In the genomic region with DNA sequence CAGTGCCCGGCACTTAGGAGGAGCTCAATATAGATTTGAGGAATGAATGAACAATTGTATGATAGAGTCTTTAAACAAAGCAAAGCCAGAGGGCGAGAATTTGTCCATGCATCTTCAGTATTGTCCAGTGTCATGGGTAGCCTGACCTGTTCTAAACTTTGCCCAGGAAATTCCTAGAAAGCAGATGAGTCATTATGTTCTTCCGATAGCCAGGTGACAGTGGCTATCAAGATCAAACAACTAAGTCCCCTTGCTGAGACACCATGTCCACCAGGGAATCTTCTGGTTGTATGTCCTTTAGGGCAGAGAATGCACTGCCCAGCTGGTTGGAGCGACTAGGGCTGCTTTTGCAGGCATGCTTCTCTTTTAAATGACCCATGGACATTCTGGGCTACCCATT, we compare ENCODE assay signal across 16 cellular contexts. TPM values are rescaled to one million over a fixed set of nuclear protein-coding genes. Genes with fewer than 3 reads are reported as not detected.
DNase-seq lines count a peak whose midpoint lies in the region; ATAC-seq and TF ChIP-seq lines count a peak whose summit lies in the region.
"Had no signal": no experiment of that assay in that cellular context is flagged by ENCODE, and none has a peak within 500 bp of the region (broad histone marks: within the 10 kb centered on the region; RNA-seq: fewer than 3 reads in every experiment).

No MANE protein-coding gene starts in this region.

- no peak overlapping the region for H3K27ac ChIP-seq in PC-9
- H3K27ac ChIP-seq in CD8-positive, alpha-beta T cell (ENCODE audit: low read depth, low read length), result no peak overlapping the region
- H3K27ac ChIP-seq: BLaER1 had no signal

- peak overlapping the region; percentile 15; the same call in 1 of the 2 replicates for H3K4me2 ChIP-seq in PC-9
- H3K4me2 ChIP-seq: BLaER1 had no signal

- no peaks in the 10 kb centered on the region for H3K36me3 Mint-ChIP-seq in glutamatergic neuron (ENCODE audit: unreplicated experiment)
- no peaks in the 10 kb centered on the region for H3K36me3 Mint-ChIP-seq in CD8-positive, alpha-beta T cell
- H3K36me3 Mint-ChIP-seq: CD14-positive monocyte; CD4-positive, alpha-beta memory T cell had no signal

- no peak overlapping the region for H3K4me3 ChIP-seq in PC-9
- H3K4me3 ChIP-seq in CD8-positive, alpha-beta T cell (ENCODE audit: low read depth, low read length), result no peak overlapping the region
- H3K4me3 ChIP-seq: BLaER1 had no signal

- BruUV-seq in PC-9 (replicated peaks; lab: Mats Ljungman, UMichigan), result no TSS peak

- peaks cover 12% of the 10 kb centered on the region; the same call in 1 of the 2 replicates for H3K27me3 ChIP-seq in PC-9 (ENCODE audit: insufficient read depth, low read depth)
- H3K27me3 ChIP-seq in CD8-positive, alpha-beta T cell (ENCODE audit: insufficient read depth, low read length), result no peaks in the 10 kb centered on the region
- H3K27me3 ChIP-seq: BLaER1 had no signal

- no peaks in the 10 kb centered on the region for H3K9me3 ChIP-seq in PC-9 (ENCODE audit: insufficient read depth, low read depth)
- H3K9me3 ChIP-seq in CD8-positive, alpha-beta T cell (ENCODE audit: low read length), result no peaks in the 10 kb centered on the region
- H3K9me3 ChIP-seq: BLaER1 had no signal

- H3K79me2 ChIP-seq in PC-9 (ENCODE audit: low read depth), result no peaks in the 10 kb centered on the region

- peaks cover 6% of the 10 kb centered on the region for H3K27me3 Mint-ChIP-seq in glutamatergic neuron (ENCODE audit: unreplicated experiment)
- peaks cover 29% of the 10 kb centered on the region for H3K27me3 Mint-ChIP-seq in CD8-positive, alpha-beta T cell (ENCODE audit: low read depth)

- intact Hi-C loops in PC-9 (cut with micrococcal nuclease; ENCODE audit: unreplicated experiment) (no loop called here), left colon (cut with DNase I, micrococcal nuclease) (no loop called here)
- intact Hi-C loops in CD8-positive, alpha-beta T cell (cut with DNase I, micrococcal nuclease), result no loop called here

- H3K9me3 Mint-ChIP-seq in glutamatergic neuron (ENCODE audit: unreplicated experiment), result peaks cover 1% of the 10 kb centered on the region
- no peaks in the 10 kb centered on the region for H3K9me3 Mint-ChIP-seq in CD8-positive, alpha-beta T cell
- H3K9me3 Mint-ChIP-seq: CD4-positive, alpha-beta memory T cell; H9 had no signal

- TF ChIP-seq CTCF in PC-9 (conservative IDR thresholded peaks at IDR 0.05), result no peak
- no peak for TF ChIP-seq CTCF in glutamatergic neuron (IDR thresholded peaks at IDR 0.05; ENCODE audit: partially characterized antibody, unreplicated experiment)
- no peak for TF ChIP-seq CTCF in CD8-positive, alpha-beta T cell (IDR thresholded peaks at IDR 0.05)

- H3K4me1 Mint-ChIP-seq in glutamatergic neuron (ENCODE audit: low read depth, unreplicated experiment), result no peaks in the 10 kb centered on the region
- no peaks in the 10 kb centered on the region for H3K4me1 Mint-ChIP-seq in CD8-positive, alpha-beta T cell (ENCODE audit: low read depth)
- H3K4me1 Mint-ChIP-seq: CD4-positive, alpha-beta memory T cell had no signal

- DNase-seq in DMS53 treated with DMSO at 0.1 percent for 48 hours (lab: John Stamatoyannopoulos, UW; ENCODE audit: unreplicated experiment), result peak; percentile 29
- DNase-seq in PC-9, result peak in 1 of 2 experiments; percentile 81
- DNase-seq in glutamatergic neuron, result no peak
- no peak for DNase-seq in CD8-positive, alpha-beta T cell
- no peak for DNase-seq in pons (ENCODE audit: low spot score)
- no peak for DNase-seq in T-helper 1 cell
- DNase-seq in left colon, result no peak
- DNase-seq: AML-193; CD4-positive, alpha-beta memory T cell; COR-L47; DMS79 treated with DMSO at 0.1 percent for 48 hours; GF-D8; GOT3; H9 had no signal

- H3K27ac Mint-ChIP-seq in glutamatergic neuron (ENCODE audit: unreplicated experiment), result peak overlapping the region; percentile 55
- no peak overlapping the region for H3K27ac Mint-ChIP-seq in CD8-positive, alpha-beta T cell
- H3K27ac Mint-ChIP-seq: CD14-positive monocyte, H9 had no signal

- no peak overlapping the region for H2AFZ ChIP-seq in PC-9

- no peaks in the 10 kb centered on the region for H3K36me3 ChIP-seq in PC-9 (ENCODE audit: low read depth)
- no peaks in the 10 kb centered on the region for H3K36me3 ChIP-seq in CD8-positive, alpha-beta T cell (ENCODE audit: insufficient read depth, low read length)
- H3K36me3 ChIP-seq: BLaER1 had no signal

- H3F3A ChIP-seq in PC-9 (ENCODE audit: insufficient read depth, low read depth), result peaks cover 9% of the 10 kb centered on the region; the same call in 1 of the 2 replicates

- POLR2A ChIA-PET in PC-9 (lab: Charles Lee; ENCODE audit: unreplicated experiment), result no interaction called here
- POLR2A ChIA-PET in CD8-positive, alpha-beta T cell (lab: Charles Lee), result no interaction called here

- CTCF ChIA-PET in PC-9 (lab: Charles Lee), result interaction anchor here (1.3 kb wide), 1 partner anchor 32 kb away, joined by 4 read pairs; no protein-coding TSS in a partner anchor
- CTCF ChIA-PET in CD8-positive, alpha-beta T cell (lab: Charles Lee), result interaction anchor here (2.0 kb wide), 1 partner anchor 27 kb away, joined by 5 read pairs; no protein-coding TSS in a partner anchor

- H3K4me3 Mint-ChIP-seq in glutamatergic neuron (ENCODE audit: unreplicated experiment), result no peak overlapping the region
- H3K4me3 Mint-ChIP-seq in CD8-positive, alpha-beta T cell, result no peak overlapping the region
- H3K4me3 Mint-ChIP-seq: CD14-positive monocyte, H9 had no signal

- H4K20me1 ChIP-seq in PC-9 (ENCODE audit: insufficient read depth), result no peaks in the 10 kb centered on the region
- H4K20me1 ChIP-seq: BLaER1 had no signal

- no peaks in the 10 kb centered on the region for H3K9me2 ChIP-seq in PC-9 (ENCODE audit: insufficient read depth)

- H3K4me1 ChIP-seq in PC-9 (replicated peaks; ENCODE audit: insufficient read depth), result peaks cover 40% of the 10 kb centered on the region
- no peaks in the 10 kb centered on the region for H3K4me1 ChIP-seq in CD8-positive, alpha-beta T cell (ENCODE audit: insufficient read depth, low read length)

- no peak for ATAC-seq in CD8-positive, alpha-beta T cell
- no peak for ATAC-seq in left colon

RNA-seq across cellular contexts. Expression of a gene that starts 1.8 kb away (rescaled TPM):
- total RNA-seq in PC-9 (2021), result 0.98 and 1.0 TPM in 2 replicates
- not detected for total RNA-seq in glutamatergic neuron (ENCODE audit: unreplicated experiment)
- total RNA-seq in CD8-positive, alpha-beta T cell, result not detected
- not detected for total RNA-seq in left colon
- total RNA-seq: CD4-positive, alpha-beta memory T cell; H9 had no signal

RNA-seq across cellular contexts. Expression of a gene that starts 58.1 kb away (rescaled TPM):
- total RNA-seq in PC-9 (2021) (not detected in 2 replicates), glutamatergic neuron (ENCODE audit: unreplicated experiment) (not detected), left colon (1 to 10 TPM in 1 of 2 donors, under 1 TPM in 1; 0.34 to 2.3 TPM)
- total RNA-seq in CD8-positive, alpha-beta T cell, result not detected
